19 cellular contexts compared by ENCODE assay signal in the genomic region with DNA sequence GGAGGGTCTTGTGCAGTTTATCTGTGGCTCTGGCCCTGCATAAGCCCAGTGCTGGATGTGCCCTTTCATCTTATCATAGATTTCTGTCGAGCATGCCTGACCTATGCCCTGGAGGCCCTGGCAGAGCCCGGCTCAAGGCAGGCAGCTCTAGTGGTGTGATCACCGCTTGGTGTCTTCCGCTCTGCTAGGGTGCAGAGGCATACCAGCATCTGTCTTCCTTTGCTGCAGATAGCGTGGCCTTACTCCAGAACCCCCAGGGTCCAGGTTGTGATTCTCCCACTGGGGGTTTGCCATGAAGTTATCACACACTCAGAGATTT.
"Had no signal": no experiment of that assay in that cellular context is flagged by ENCODE, and none has a peak within 500 bp of the region (broad histone marks: within the 10 kb centered on the region; RNA-seq: fewer than 3 reads in every experiment).

No MANE protein-coding gene starts in this region.

- H3K4me1 Mint-ChIP-seq: stimulated activated effector memory CD8-positive, alpha-beta T cell treated with anti-CD3 and anti-CD28 coated beads, Interleukin-12 subunit alpha, Interleukin-12 subunit beta, amount 100 ng/mL, for 72 hours had no signal

- DNase-seq: activated CD4-positive, alpha-beta T cell treated with anti-CD3 and anti-CD28 coated beads, Interleukin-2, amount 50 U/mL, for 1 hour; activated CD8-positive, alpha-beta memory T cell treated with anti-CD3 and anti-CD28 coated beads, Interleukin-2, amount 50 U/mL, for 4 hours; activated effector memory CD4-positive, alpha-beta T cell treated with Interleukin-2 at 50 U/mL for 16 hours; activated naive CD4-positive, alpha-beta T cell treated with anti-CD3 and anti-CD28 coated beads, Interleukin-2, amount 50 U/mL, for 16 hours; activated T-cell treated with anti-CD3 and anti-CD28 coated beads, Interleukin-2, amount 50 U/mL, for 48 hours; brain microvascular endothelial cell; central memory CD4-positive, alpha-beta T cell; foreskin melanocyte; glutamatergic neuron; hippocampal formation; left ventricle myocardium inferior; psoas muscle; right cardiac atrium; stimulated activated CD4-positive, alpha-beta T cell treated with anti-CD3 and anti-CD28 coated beads, Interleukin-4, amount 100 ng/mL, for 24 hours; stomach; upper lobe of left lung had no signal

- H3K4me3 Mint-ChIP-seq: stimulated activated effector memory CD8-positive, alpha-beta T cell treated with anti-CD3 and anti-CD28 coated beads, Interleukin-12 subunit alpha, Interleukin-12 subunit beta, amount 100 ng/mL, for 72 hours; T-helper 2 cell treated with Interferon-gamma antibody and Interleukin-4, amounts not matched to agents 5 μg/mL and 100 μg/mL, for 36 hours had no signal

- H3K27ac Mint-ChIP-seq: stimulated activated effector memory CD8-positive, alpha-beta T cell treated with anti-CD3 and anti-CD28 coated beads, Interleukin-12 subunit alpha, Interleukin-12 subunit beta, amount 100 ng/mL, for 72 hours; T-helper 2 cell treated with Interferon-gamma antibody and Interleukin-4, amounts not matched to agents 5 μg/mL and 100 μg/mL, for 36 hours had no signal

- ATAC-seq: psoas muscle; right cardiac atrium; stimulated activated effector memory CD8-positive, alpha-beta T cell treated with anti-CD3 and anti-CD28 coated beads, Interleukin-12 subunit alpha, Interleukin-12 subunit beta, amount 100 ng/mL, for 72 hours had no signal

- H3K4me3 ChIP-seq: coronary artery, left ventricle myocardium inferior, psoas muscle, stomach, upper lobe of left lung had no signal

- H3K9me3 Mint-ChIP-seq: stimulated activated effector memory CD8-positive, alpha-beta T cell treated with anti-CD3 and anti-CD28 coated beads, Interleukin-12 subunit alpha, Interleukin-12 subunit beta, amount 100 ng/mL, for 72 hours; T-helper 2 cell treated with Interferon-gamma antibody and Interleukin-4, amounts not matched to agents 5 μg/mL and 100 μg/mL, for 36 hours had no signal

- H3K27ac ChIP-seq: brain microvascular endothelial cell, coronary artery, left ventricle myocardium inferior, psoas muscle, upper lobe of left lung had no signal

- H3K36me3 ChIP-seq: brain microvascular endothelial cell, left ventricle myocardium inferior, stomach, upper lobe of left lung had no signal

- H3K9me3 ChIP-seq: left ventricle myocardium inferior, psoas muscle, stomach, upper lobe of left lung had no signal

- H3K27me3 ChIP-seq: brain microvascular endothelial cell, upper lobe of left lung had no signal

- H3K36me3 Mint-ChIP-seq: stimulated activated effector memory CD8-positive, alpha-beta T cell treated with anti-CD3 and anti-CD28 coated beads, Interleukin-12 subunit alpha, Interleukin-12 subunit beta, amount 100 ng/mL, for 72 hours had no signal

- H3K4me1 ChIP-seq: left ventricle myocardium inferior, psoas muscle, upper lobe of left lung had no signal
